In genomic region chr17:15451681-15452080, GRCh38 we compare ENCODE assay signal across 1 cellular context.
TF ChIP-seq lines count a peak whose summit lies in the region.

No MANE protein-coding gene starts in this region.

TF ChIP-seq in IMR-90, 13 proteins besides CTCF, POLR2A, EP300 and RAD21 (continued from another document):
- TF ChIP-seq RCOR1 (IDR thresholded peaks at IDR 0.05; ENCODE audit: insufficient replicate concordance, low read length) (no peak), MAZ (IDR thresholded peaks at IDR 0.05; ENCODE audit: borderline replicate concordance, low read depth, low read length) (no peak), ELK1 (IDR thresholded peaks at IDR 0.05; ENCODE audit: borderline replicate concordance, low read depth, low read length) (no peak), CEBPB (IDR thresholded peaks at IDR 0.05; ENCODE audit: low read depth, low read length) (no peak), CHD1 (IDR thresholded peaks at IDR 0.05; ENCODE audit: low read depth, low read length) (no peak), MXI1 (IDR thresholded peaks at IDR 0.05; ENCODE audit: borderline replicate concordance, low read depth, low read length) (no peak), FOS (IDR thresholded peaks at IDR 0.05; ENCODE audit: low read depth, low read length) (no peak), USF2 (IDR thresholded peaks at IDR 0.05; ENCODE audit: low read depth, low read length) (no peak), BHLHE40 (IDR thresholded peaks at IDR 0.05; ENCODE audit: low read depth, low read length) (no peak)
